ENCODE assay signal across 8 cellular contexts in genomic region chr15:44286814-44287555, GRCh38. TPM values are rescaled to one million over a fixed set of nuclear protein-coding genes. Genes with fewer than 3 reads are reported as not detected.
DNase-seq lines count a peak whose midpoint lies in the region; ATAC-seq and TF ChIP-seq lines count a peak whose summit lies in the region.

No MANE protein-coding gene starts in this region.

- peak overlapping the region; percentile 92 to 99 for H3K4me3 ChIP-seq in CD4-positive, alpha-beta memory T cell (ENCODE audit: low read length in 2 of 2)
- H3K4me3 ChIP-seq in MG63 (peak overlapping the region; percentile 91), coronary artery (peak overlapping the region; percentile 93), neuron (ENCODE audit: low read length) (peak overlapping the region; percentile 91)

- intact Hi-C loops in CD4-positive, alpha-beta memory T cell (cut with micrococcal nuclease): no loop called here

- peak overlapping the region; percentile 82 for H3K27ac ChIP-seq in CD4-positive, alpha-beta memory T cell (ENCODE audit: low read depth, low read length)
- H3K27ac ChIP-seq in coronary artery (peak overlapping the region in 1 of 2 donors; percentile 77), foreskin keratinocyte (no peak overlapping the region)

- CTCF ChIA-PET in CD4-positive, alpha-beta memory T cell (lab: Charles Lee; ENCODE audit: partially characterized antibody): interaction anchor here (1.4 to 2.5 kb wide), 3 partner anchors 41 to 141 kb away, joined by 3 to 12 read pairs (median 7); partner anchors contain the start of gene CTDSPL2

- H3K27ac Mint-ChIP-seq in CD4-positive, alpha-beta memory T cell: peak overlapping the region; percentile 96 to 100 (median 99)

- H3K36me3 ChIP-seq in CD4-positive, alpha-beta memory T cell (ENCODE audit: insufficient read depth, low read length): no peaks in the 10 kb centered on the region
- H3K36me3 ChIP-seq in MG63 (0 out of 2 replicates have a peak, but pooled peaks cover 2% of the 10 kb centered on the region), neuron (ENCODE audit: insufficient read depth, low read length) (no peaks in the 10 kb centered on the region)

- peaks cover 6 to 9% of the 10 kb centered on the region in 2 donors for H3K27me3 Mint-ChIP-seq in CD4-positive, alpha-beta memory T cell

- peaks cover 0 to 13% (median 4%) of the 10 kb centered on the region in 8 donors for H3K9me3 Mint-ChIP-seq in CD4-positive, alpha-beta memory T cell

- H3K4me1 ChIP-seq in CD4-positive, alpha-beta memory T cell (ENCODE audit: insufficient read depth, low read length): peaks cover 36% of the 10 kb centered on the region
- H3K4me1 ChIP-seq in neuron (ENCODE audit: insufficient read depth, low read length): peaks cover 17% of the 10 kb centered on the region
- H3K4me1 ChIP-seq in foreskin keratinocyte: peaks cover 4% of the 10 kb centered on the region

- TF ChIP-seq CTCF in coronary artery (IDR thresholded peaks at IDR 0.05): peak; percentile 14
- TF ChIP-seq CTCF in foreskin keratinocyte (conservative IDR thresholded peaks at IDR 0.05): no peak

- ATAC-seq in foreskin keratinocyte: no peak
- no peak for ATAC-seq in HG03139 (IDR thresholded peaks at IDR 0.05; ENCODE audit: unreplicated experiment)

- peaks cover 26 to 53% (median 39%) of the 10 kb centered on the region in 4 donors for H3K4me1 Mint-ChIP-seq in CD4-positive, alpha-beta memory T cell

- no peaks in the 10 kb centered on the region for H3K27me3 ChIP-seq in CD4-positive, alpha-beta memory T cell (ENCODE audit: insufficient read depth, low read length)
- H3K27me3 ChIP-seq in MG63 (no peaks in the 10 kb centered on the region), neuron (ENCODE audit: insufficient read depth, low read length) (no peaks in the 10 kb centered on the region), foreskin keratinocyte (no peaks in the 10 kb centered on the region)

- H3K36me3 Mint-ChIP-seq in CD4-positive, alpha-beta memory T cell: peaks cover 0 to 23% of the 10 kb centered on the region in 2 donors

- H3K9me3 ChIP-seq in CD4-positive, alpha-beta memory T cell (ENCODE audit: control insufficient read depth in 1 of 2, low read length in 2 of 2): no peaks in the 10 kb centered on the region
- H3K9me3 ChIP-seq in MG63 (no peaks in the 10 kb centered on the region), neuron (ENCODE audit: low read length) (no peaks in the 10 kb centered on the region)

- DNase-seq in CD4-positive, alpha-beta memory T cell: peak in 3 of 5 donors; percentile 13 to 31 (median 15)
- DNase-seq in MG63: no peak
- DNase-seq in coronary artery (ENCODE audit: low spot score): no peak
- no peak for DNase-seq in NCI-H446 (lab: John Stamatoyannopoulos, UW)
- DNase-seq in foreskin keratinocyte: no peak
- no peak for DNase-seq in islet precursor cell

- H3K4me3 Mint-ChIP-seq in CD4-positive, alpha-beta memory T cell: peak overlapping the region; percentile 89 to 99 (median 95)

- peak overlapping the region; percentile 96 for H2AFZ ChIP-seq in neuron (ENCODE audit: low read depth, low read length)

- POLR2A ChIA-PET in CD4-positive, alpha-beta memory T cell (lab: Charles Lee; ENCODE audit: partially characterized antibody): interaction anchor here (0.7 to 3.2 kb wide), 13 partner anchors 8 to 537 kb away, joined by 3 to 65 read pairs (median 4); partner anchors contain the start of genes B2M, CTDSPL2, EIF3J and FRMD5

RNA-seq across cellular contexts. Expression of gene GOLM2, which starts 1.5 kb away (rescaled TPM):
- total RNA-seq in CD4-positive, alpha-beta memory T cell: 10 to 100 TPM; 52.4 to 53.3 TPM
- polyA plus RNA-seq in CD4-positive, alpha-beta memory T cell: 10 to 100 TPM; 48.4 to 58.4 TPM
- 81.9 and 133 TPM in 2 replicates for total RNA-seq in MG63 (2014; rRNA removed; shearing (Covaris generic); ENCODE audit: low replicate concordance)
- total RNA-seq in foreskin keratinocyte: 31.4 and 35.6 TPM in 2 replicates
- polyA plus RNA-seq in foreskin keratinocyte: 10.1 and 10.4 TPM in 2 replicates

Comparison
In these comparisons a context has a peak if more than half of its experiments do, and no peak if none do; other contexts are left out.
1. DNase-seq: peak in CD4-positive, alpha-beta memory T cell (3 of 5); none in MG63 (single experiment), coronary artery (single experiment), NCI-H446 (0 of 2), foreskin keratinocyte (0 of 2) and islet precursor cell (single experiment).
2. Peak in every context shown above with its lines, with median percentiles within 50 percentile points of each other: H3K4me3 ChIP-seq.